Comparison of ENCODE assay signal across 8 cellular contexts in genomic region chr3:101779047-101779807, GRCh38. TPM values are rescaled to one million over a fixed set of nuclear protein-coding genes. Genes with fewer than 3 reads are reported as not detected.
DNase-seq lines count a peak whose midpoint lies in the region; TF ChIP-seq lines count a peak whose summit lies in the region.

Gene NXPE3 (plus strand): TSS chr3:101779211. CDS start chr3:101785597, 6,386 bp downstream.

- H3K79me2 ChIP-seq in SK-N-SH (ENCODE audit: insufficient read depth) (peaks cover 29% of the 10 kb centered on the region), osteoblast (ENCODE audit: insufficient read depth, low read length) (peaks cover 18% of the 10 kb centered on the region)

- CTCF ChIA-PET in SK-N-SH (lab: Yijun Ruan, JAX): interaction anchor here (0.6 to 2.6 kb wide), 6 partner anchors 9 to 450 kb away, joined by 3 to 7 read pairs (median 4); no protein-coding TSS in a partner anchor

- H3K36me3 Mint-ChIP-seq in HFFc6 (ENCODE audit: low read depth): peaks cover 11% of the 10 kb centered on the region

- TF ChIP-seq CTCF in GM06990 (IDR thresholded peaks at IDR 0.05; ENCODE audit: insufficient read depth, low read length, poor library complexity, severe bottlenecking): no peak
- no peak for TF ChIP-seq CTCF in HFFc6 (IDR thresholded peaks at IDR 0.05)
- TF ChIP-seq CTCF in SK-N-SH (IDR thresholded peaks at IDR 0.05): no peak
- no peak for TF ChIP-seq CTCF in osteoblast (IDR thresholded peaks at IDR 0.05; ENCODE audit: extremely low read depth, low read depth, low read length)
- TF ChIP-seq CTCF in testis (IDR thresholded peaks at IDR 0.05): no peak

- peaks cover 14% of the 10 kb centered on the region for H3F3A ChIP-seq in SK-N-SH (replicated peaks; ENCODE audit: insufficient read depth)

- H3K4me1 ChIP-seq in SK-N-SH (ENCODE audit: control insufficient read depth in 1 of 2, insufficient read depth in 2 of 2, low read depth in 1 of 2, low read length in 1 of 2) (peaks cover 0 to 22% of the 10 kb centered on the region in 2 experiments; a peak in 2 of 4 replicates), osteoblast (ENCODE audit: insufficient read depth, low read length) (peaks cover 30% of the 10 kb centered on the region), testis (peaks cover 8% of the 10 kb centered on the region)

- H2AFZ ChIP-seq in SK-N-SH (ENCODE audit: low read depth) (peak within 1 kb of the TSS; percentile 99), osteoblast (ENCODE audit: low read length) (peak within 1 kb of the TSS; percentile 99)

- no peaks in the 10 kb centered on the region for H3K9me3 Mint-ChIP-seq in HFFc6

- POLR2A ChIA-PET in SK-N-SH (lab: Yijun Ruan, JAX): interaction anchor here (0.7 to 1.8 kb wide), 4 partner anchors 14 to 93 kb away, joined by 3 to 13 read pairs (median 4); partner anchors contain the start of genes CEP97, NFKBIZ and RPL24

- intact Hi-C loops in testis (cut with DNase I; ENCODE audit: low total_unique reads): no loop called here

- no peaks in the 10 kb centered on the region for H3K9me2 ChIP-seq in SK-N-SH

- H4K20me1 ChIP-seq in SK-N-SH (ENCODE audit: insufficient read depth) (no peaks in the 10 kb centered on the region), osteoblast (ENCODE audit: insufficient read depth, low read length) (no peaks in the 10 kb centered on the region)

- peaks cover 2% of the 10 kb centered on the region; the same call in 1 of the 2 replicates for H3K27me3 Mint-ChIP-seq in HFFc6 (ENCODE audit: insufficient read depth)

- H3K4me2 ChIP-seq in SK-N-SH (peak within 1 kb of the TSS; percentile 92), osteoblast (ENCODE audit: insufficient read depth, low read length) (peak within 1 kb of the TSS; percentile 98)

- peak within 1 kb of the TSS; percentile 66; the same call in 1 of the 2 replicates for H3K9ac ChIP-seq in SK-N-SH

- TF ChIP-seq RAD21 in SK-N-SH (IDR thresholded peaks at IDR 0.05; ENCODE audit: low read length): no peak

- TF ChIP-seq EP300 in SK-N-SH (IDR thresholded peaks at IDR 0.05; ENCODE audit: borderline replicate concordance in 1 of 2, low read depth in 1 of 2, low read length in 1 of 2): no peak

- peaks cover 5% of the 10 kb centered on the region for H3K36me3 ChIP-seq in GM06990 (ENCODE audit: control insufficient read depth, insufficient read depth, low read length)
- H3K36me3 ChIP-seq in SK-N-SH (replicated peaks in 1 of 2; ENCODE audit: control insufficient read depth in 1 of 2, insufficient read depth in 2 of 2, low read length in 1 of 2): peaks cover 11 to 24% of the 10 kb centered on the region in 2 experiments
- H3K36me3 ChIP-seq in osteoblast (ENCODE audit: insufficient read depth, low read length): peaks cover 14% of the 10 kb centered on the region
- H3K36me3 ChIP-seq in testis (ENCODE audit: low read depth, missing control alignments): no peaks in the 10 kb centered on the region

- peaks cover 40% of the 10 kb centered on the region for H3K4me1 Mint-ChIP-seq in HFFc6 (ENCODE audit: low read depth)

- H3K27ac Mint-ChIP-seq in HFFc6: peak within 1 kb of the TSS; percentile 77

- peak; percentile 91 for DNase-seq in GM06990 (ENCODE audit: extremely low read depth, insufficient read length)
- peak; percentile 70 for DNase-seq in HFFc6
- DNase-seq in NAMALWA (ENCODE audit: low spot score): peak; percentile 93
- DNase-seq in SK-N-SH: peak; percentile 94
- peak; percentile 97 for DNase-seq in activated naive CD4-positive, alpha-beta T cell treated with anti-CD3 and anti-CD28 coated beads, Interleukin-2, amount 50 U/mL, for 16 hours
- DNase-seq in glomerular visceral epithelial cell (ENCODE audit: extremely low spot score): peak; percentile 81
- DNase-seq in osteoblast (ENCODE audit: insufficient read length, low spot score, missing footprints): peak; percentile 96
- DNase-seq in testis: peak; percentile 96

- no peak for TF ChIP-seq POLR2A in testis (IDR thresholded peaks at IDR 0.05)

- WGBS in SK-N-SH (ENCODE audit: low lambda C conversion rate): 0% methylated on average over 16 of the region's 78 CpGs
- 0 to 1% methylated on average over 6 to 64 of the region's 78 CpGs for WGBS in testis, 2 donors

- H3K27ac ChIP-seq in SK-N-SH (ENCODE audit: low read depth in 2 of 2, low read length in 1 of 2): peak within 1 kb of the TSS; percentile 79 to 94
- peak within 1 kb of the TSS; percentile 77 for H3K27ac ChIP-seq in osteoblast (ENCODE audit: low read depth, low read length)
- peak within 1 kb of the TSS; percentile 85 to 90 for H3K27ac ChIP-seq in testis

- no peaks in the 10 kb centered on the region for H3K9me3 ChIP-seq in SK-N-SH
- H3K9me3 ChIP-seq in osteoblast (ENCODE audit: low read depth, low read length): no peaks in the 10 kb centered on the region
- H3K9me3 ChIP-seq in testis: no peaks in the 10 kb centered on the region

- no peaks in the 10 kb centered on the region for H3K27me3 ChIP-seq in GM06990 (replicated peaks; ENCODE audit: control insufficient read depth, insufficient read depth, low read length)
- no peaks in the 10 kb centered on the region for H3K27me3 ChIP-seq in SK-N-SH (ENCODE audit: insufficient read depth)
- no peaks in the 10 kb centered on the region for H3K27me3 ChIP-seq in osteoblast (ENCODE audit: insufficient read depth, low read length)
- no peaks in the 10 kb centered on the region for H3K27me3 ChIP-seq in testis

- H3K4me3 Mint-ChIP-seq in HFFc6: peak within 1 kb of the TSS; percentile 96

- H3K4me3 ChIP-seq in GM06990 (replicated peaks; ENCODE audit: low read depth, low read length): peak within 1 kb of the TSS; percentile 85
- H3K4me3 ChIP-seq in SK-N-SH (ENCODE audit: low read depth in 2 of 2, low read length in 1 of 2): peak within 1 kb of the TSS; percentile 73 to 79
- peak within 1 kb of the TSS; percentile 92 for H3K4me3 ChIP-seq in osteoblast (ENCODE audit: insufficient read depth, low read length)
- peak within 1 kb of the TSS; percentile 91 to 96 for H3K4me3 ChIP-seq in testis

TF ChIP-seq in SK-N-SH, 30 proteins besides CTCF, POLR2A, EP300 and RAD21:
- TF ChIP-seq MXI1 (IDR thresholded peaks at IDR 0.05; ENCODE audit: low read depth, low read length) (peak; percentile 64), EZH2phosphoT487 (IDR thresholded peaks at IDR 0.05; ENCODE audit: borderline replicate concordance, low read depth) (no peak), ELF1 (IDR thresholded peaks at IDR 0.05) (peak; percentile 71), CHD2 (IDR thresholded peaks at IDR 0.05; ENCODE audit: low read length, partially characterized antibody) (no peak), ZBTB33 (IDR thresholded peaks at IDR 0.05; ENCODE audit: borderline replicate concordance, low read depth) (no peak), YY1 (IDR thresholded peaks at IDR 0.05; ENCODE audit: low read depth) (no peak), POLR2AphosphoS5 (IDR thresholded peaks at IDR 0.05; ENCODE audit: low read depth, low read length) (peak; percentile 50), MAX (IDR thresholded peaks at IDR 0.05; ENCODE audit: low read depth) (peak; percentile 79), SIN3A (IDR thresholded peaks at IDR 0.05; ENCODE audit: borderline replicate concordance, low read depth, low read length) (0 out of 2 replicates have a peak, but pooled peaks have one; percentile 73)
- TF ChIP-seq, protein P1, sequence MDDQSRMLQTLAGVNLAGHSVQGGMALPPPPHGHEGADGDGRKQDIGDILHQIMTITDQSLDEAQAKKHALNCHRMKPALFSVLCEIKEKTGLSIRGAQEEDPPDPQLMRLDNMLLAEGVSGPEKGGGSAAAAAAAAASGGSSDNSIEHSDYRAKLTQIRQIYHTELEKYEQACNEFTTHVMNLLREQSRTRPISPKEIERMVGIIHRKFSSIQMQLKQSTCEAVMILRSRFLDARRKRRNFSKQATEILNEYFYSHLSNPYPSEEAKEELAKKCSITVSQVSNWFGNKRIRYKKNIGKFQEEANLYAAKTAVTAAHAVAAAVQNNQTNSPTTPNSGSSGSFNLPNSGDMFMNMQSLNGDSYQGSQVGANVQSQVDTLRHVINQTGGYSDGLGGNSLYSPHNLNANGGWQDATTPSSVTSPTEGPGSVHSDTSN (IDR thresholded peaks at IDR 0.05): peak; percentile 99
TF ChIP-seq in SK-N-SH: peak in this region for 6.

RNA-seq across cellular contexts. Expression of gene NXPE3, which starts in this region (rescaled TPM):
- total RNA-seq in HFFc6 (2021; fragmentation: NEBNext Ultra II Directional; extraction: Animal tissue kit (Norgen Biotek cat#: 25700)): 10 to 100 TPM; 37.7 to 44.3 (median 41.0) TPM
- polyA plus RNA-seq in SK-N-SH (2012; rRNA removed) (21.3 and 25.1 TPM in 2 replicates), testis (ENCODE audit: insufficient read depth, low read depth, low replicate concordance) (14.6 TPM)
- 20.0 and 23.3 TPM in 2 replicates for polyA plus RNA-seq in SK-N-SH (2012; cell fraction: cytosol; rRNA removed)
- 14.5 and 18.3 TPM in 2 replicates for polyA plus RNA-seq in SK-N-SH (2012; cell fraction: nucleus; rRNA removed)
- total RNA-seq in osteoblast (8.3 and 11.2 TPM in 2 replicates), testis (10 to 100 TPM; 11.7 to 17.0 TPM)

Comparison
In these comparisons a context has a peak if more than half of its experiments do, and no peak if none do; other contexts are left out.
1. Peak in every context shown above with its lines: DNase-seq, H3K4me3 ChIP-seq and H3K27ac ChIP-seq.